8 cellular contexts compared by ENCODE assay signal in genomic region chrX:48003758-48004457, GRCh38. TPM values are rescaled to one million over a fixed set of nuclear protein-coding genes. Genes with fewer than 3 reads are reported as not detected.
DNase-seq lines count a peak whose midpoint lies in the region; ATAC-seq and TF ChIP-seq lines count a peak whose summit lies in the region.

ZNF182 (minus strand) TSS chrX:48003989; CDS start chrX:48002609, 1,380 bp downstream.

- no peaks in the 10 kb centered on the region for H3K9me3 ChIP-seq in DND-41 (ENCODE audit: insufficient read depth, low read length, severe bottlenecking)
- no peaks in the 10 kb centered on the region for H3K9me3 ChIP-seq in naive thymus-derived CD4-positive, alpha-beta T cell (ENCODE audit: control insufficient read depth in 2 of 3, low read length in 3 of 3)

- POLR2A ChIA-PET in naive thymus-derived CD4-positive, alpha-beta T cell (lab: Charles Lee): no interaction called here

- H3K27me3 Mint-ChIP-seq in naive thymus-derived CD4-positive, alpha-beta T cell: no peaks in the 10 kb centered on the region

- CTCF ChIA-PET in naive thymus-derived CD4-positive, alpha-beta T cell (lab: Charles Lee): no interaction called here

- peak; percentile 97 for ATAC-seq in DND-41 (ENCODE audit: insufficient read depth, low read depth)
- ATAC-seq in GM21825 (IDR thresholded peaks at IDR 0.05; ENCODE audit: unreplicated experiment): peak; percentile 95
- ATAC-seq in naive thymus-derived CD4-positive, alpha-beta T cell: peak; percentile 94
- ATAC-seq in stimulated activated effector memory CD8-positive, alpha-beta T cell treated with anti-CD3 and anti-CD28 coated beads, Interleukin-12 subunit alpha, Interleukin-12 subunit beta, amount 100 ng/mL, for 72 hours: peak; percentile 99

- no peaks in the 10 kb centered on the region for H4K20me1 ChIP-seq in DND-41 (ENCODE audit: insufficient read depth, low read length)

- H3K27me3 ChIP-seq in DND-41 (ENCODE audit: insufficient read depth, low read length, poor library complexity): no peaks in the 10 kb centered on the region
- no peaks in the 10 kb centered on the region for H3K27me3 ChIP-seq in naive thymus-derived CD4-positive, alpha-beta T cell (ENCODE audit: control insufficient read depth in 2 of 2, insufficient read depth in 2 of 2, low read length in 2 of 2)

- peaks cover 7 to 34% (median 28%) of the 10 kb centered on the region in 7 donors for H3K4me1 Mint-ChIP-seq in naive thymus-derived CD4-positive, alpha-beta T cell
- H3K4me1 Mint-ChIP-seq in stimulated activated effector memory CD8-positive, alpha-beta T cell treated with anti-CD3 and anti-CD28 coated beads, Interleukin-12 subunit alpha, Interleukin-12 subunit beta, amount 100 ng/mL, for 72 hours: peaks cover 21% of the 10 kb centered on the region

- H3K9ac ChIP-seq in DND-41 (ENCODE audit: low read depth, low read length): peak within 1 kb of the TSS; percentile 86

- H3K4me2 ChIP-seq in DND-41 (ENCODE audit: insufficient read depth, low read length): peak within 1 kb of the TSS; percentile 70

- TF ChIP-seq CTCF in DND-41 (IDR thresholded peaks at IDR 0.05; ENCODE audit: borderline replicate concordance, extremely low read depth, low read length, poor library complexity, severe bottlenecking): no peak

- intact Hi-C loops in naive thymus-derived CD4-positive, alpha-beta T cell (cut with micrococcal nuclease): loop anchor here in 1 of 2 donors (5.0 kb wide), 1 partner anchor 347 kb away; the partner anchor contains the start of gene UXT

- H3K4me1 ChIP-seq in DND-41 (ENCODE audit: insufficient read depth, low read length): peaks cover 20% of the 10 kb centered on the region; the same call in 1 of the 2 replicates
- peaks cover 0 to 10% of the 10 kb centered on the region in 2 donors for H3K4me1 ChIP-seq in naive thymus-derived CD4-positive, alpha-beta T cell (ENCODE audit: control insufficient read depth in 2 of 2, insufficient read depth in 2 of 2, low read length in 2 of 2)

- H3K36me3 Mint-ChIP-seq in naive thymus-derived CD4-positive, alpha-beta T cell: peaks cover 0 to 28% (median 12%) of the 10 kb centered on the region in 5 donors
- peaks cover 31% of the 10 kb centered on the region for H3K36me3 Mint-ChIP-seq in stimulated activated effector memory CD8-positive, alpha-beta T cell treated with anti-CD3 and anti-CD28 coated beads, Interleukin-12 subunit alpha, Interleukin-12 subunit beta, amount 100 ng/mL, for 72 hours

- H3K9me3 Mint-ChIP-seq in naive thymus-derived CD4-positive, alpha-beta T cell: peaks cover 0 to 3% (median 0%) of the 10 kb centered on the region in 11 donors
- no peaks in the 10 kb centered on the region for H3K9me3 Mint-ChIP-seq in stimulated activated effector memory CD8-positive, alpha-beta T cell treated with anti-CD3 and anti-CD28 coated beads, Interleukin-12 subunit alpha, Interleukin-12 subunit beta, amount 100 ng/mL, for 72 hours

- peaks cover 10% of the 10 kb centered on the region for H3K36me3 ChIP-seq in DND-41 (ENCODE audit: insufficient read depth, low read length)
- peaks cover 0 to 3% (median 0%) of the 10 kb centered on the region in 3 experiments for H3K36me3 ChIP-seq in naive thymus-derived CD4-positive, alpha-beta T cell (ENCODE audit: control insufficient read depth in 2 of 3, insufficient read depth in 3 of 3, low read length in 3 of 3)

- H3K79me2 ChIP-seq in DND-41 (ENCODE audit: insufficient read depth, low read length): peaks cover 35% of the 10 kb centered on the region

- peak within 1 kb of the TSS; percentile 99 for H3K27ac ChIP-seq in DND-41 (ENCODE audit: low read length)
- H3K27ac ChIP-seq in naive thymus-derived CD4-positive, alpha-beta T cell (ENCODE audit: low read depth, low read length): peak within 1 kb of the TSS; percentile 74

- peak within 1 kb of the TSS; percentile 75 to 95; a peak in 3 of 4 replicates for H3K4me3 ChIP-seq in DND-41 (ENCODE audit: low read depth in 1 of 2, low read length in 2 of 2)
- peak within 1 kb of the TSS; percentile 90 for H3K4me3 ChIP-seq in naive thymus-derived CD4-positive, alpha-beta T cell (ENCODE audit: low read length)

- peak within 1 kb of the TSS; percentile 97 for H2AFZ ChIP-seq in DND-41 (ENCODE audit: low read depth, low read length)

- peak within 1 kb of the TSS; percentile 96 to 100 (median 99) for H3K27ac Mint-ChIP-seq in naive thymus-derived CD4-positive, alpha-beta T cell
- peak within 1 kb of the TSS; percentile 99 for H3K27ac Mint-ChIP-seq in stimulated activated effector memory CD8-positive, alpha-beta T cell treated with anti-CD3 and anti-CD28 coated beads, Interleukin-12 subunit alpha, Interleukin-12 subunit beta, amount 100 ng/mL, for 72 hours

- peak within 1 kb of the TSS; percentile 91 to 99 (median 96) for H3K4me3 Mint-ChIP-seq in naive thymus-derived CD4-positive, alpha-beta T cell
- H3K4me3 Mint-ChIP-seq in stimulated activated effector memory CD8-positive, alpha-beta T cell treated with anti-CD3 and anti-CD28 coated beads, Interleukin-12 subunit alpha, Interleukin-12 subunit beta, amount 100 ng/mL, for 72 hours: peak within 1 kb of the TSS; percentile 96

- DNase-seq in DND-41: peak; percentile 94
- peak; percentile 81 to 83 for DNase-seq in Kasumi-1 (lab: John Stamatoyannopoulos, UW)
- DNase-seq in RKO (ENCODE audit: low spot score): peak; percentile 92
- DNase-seq in activated T-helper 1 cell treated with anti-CD3 and anti-CD28 coated beads, Interleukin-2, amount 50 U/mL, for 16 hours (ENCODE audit: low read depth in 1 of 2, low spot score in 1 of 2): peak; percentile 79 to 84
- DNase-seq in fibroblast of gingiva (ENCODE audit: low read depth): peak; percentile 85
- DNase-seq in naive thymus-derived CD4-positive, alpha-beta T cell: peak; percentile 83 to 93 (median 89)
- peak; percentile 76 to 90 for DNase-seq in stimulated activated effector memory CD8-positive, alpha-beta T cell treated with anti-CD3 and anti-CD28 coated beads, Interleukin-12 subunit alpha, Interleukin-12 subunit beta, amount 100 ng/mL, for 72 hours (ENCODE audit: low spot score in 2 of 2)

RNA-seq across cellular contexts. Expression of gene ZNF182, which starts in this region (rescaled TPM):
- total RNA-seq in naive thymus-derived CD4-positive, alpha-beta T cell: 10 to 100 TPM in 2 of 5 experiments, 1 to 10 TPM in 3; 6.6 to 16.7 (median 9.0) TPM
- polyA plus RNA-seq in naive thymus-derived CD4-positive, alpha-beta T cell: 1 to 10 TPM; 4.6 to 10.0 TPM

Comparison
In these comparisons a context has a peak if more than half of its experiments do, and no peak if none do; other contexts are left out.
1. Peak in every context shown above with its lines: DNase-seq, ATAC-seq, H3K4me3 ChIP-seq and H3K27ac ChIP-seq.